In the genomic region with DNA sequence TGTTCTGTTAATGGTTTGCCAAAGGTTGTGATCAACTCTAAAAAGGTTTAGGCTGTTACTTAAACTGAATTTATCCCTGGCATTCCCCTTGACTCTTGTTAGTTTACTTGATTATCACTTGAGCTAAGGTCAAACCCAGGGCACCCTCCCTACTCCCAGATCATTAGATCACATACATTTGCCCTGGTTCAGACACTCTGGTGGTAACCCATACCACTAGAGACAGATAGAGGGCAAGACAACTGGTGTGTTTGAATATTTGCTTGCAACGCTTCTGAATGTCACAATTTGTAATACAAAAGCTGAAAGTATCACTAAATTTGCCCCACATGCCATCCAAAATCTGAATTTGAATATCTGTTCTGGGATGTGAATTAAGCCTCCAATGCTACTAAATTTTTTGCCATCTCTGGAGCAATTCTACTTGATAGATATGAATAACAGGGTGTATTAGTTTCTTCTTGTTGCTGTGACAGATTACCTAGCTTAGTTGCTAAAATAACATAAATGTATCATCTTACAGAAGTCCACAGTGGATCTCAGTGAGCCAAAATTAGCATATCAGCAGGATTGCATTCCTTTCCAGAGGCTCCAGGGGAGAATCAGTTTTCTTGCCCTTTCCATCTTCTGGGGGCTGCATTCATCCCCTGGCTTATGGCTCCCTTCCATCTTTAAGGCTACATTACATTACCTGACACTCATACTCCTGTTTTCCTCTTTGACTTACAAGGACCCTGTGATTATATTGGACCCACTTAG, we compare ENCODE assay signal across 17 cellular contexts.
"Had no signal": no experiment of that assay in that cellular context is flagged by ENCODE, and none has a peak within 500 bp of the region (broad histone marks: within the 10 kb centered on the region; RNA-seq: fewer than 3 reads in every experiment).

No MANE protein-coding gene starts in this region.

- H3K4me3 ChIP-seq: body of pancreas, lung, neural progenitor cell, spleen, thoracic aorta had no signal

- H3K36me3 ChIP-seq: neural progenitor cell had no signal

- H3K9me3 ChIP-seq: body of pancreas, spleen, thoracic aorta had no signal

- H3K27ac ChIP-seq: body of pancreas, neural progenitor cell, spleen, thoracic aorta, VCaP had no signal

- H3K27me3 ChIP-seq: body of pancreas, neural progenitor cell, spleen had no signal

- DNase-seq: activated CD4-positive, alpha-beta T cell treated with anti-CD3 and anti-CD28 coated beads for 1 hour; activated CD4-positive, alpha-beta T cell treated with anti-CD3 and anti-CD28 coated beads, Interleukin-2, amount 50 U/mL, for 1 hour; activated CD8-positive, alpha-beta T cell treated with anti-CD3 and anti-CD28 coated beads, Interleukin-2, amount 10 ng/mL, durations not matched to agents 7 days and 5 days; activated gamma-delta T cell; anterior cingulate cortex; body of pancreas; effector CD8-positive, alpha-beta T cell; erythroblast; foreskin melanocyte; naive thymus-derived CD8-positive, alpha-beta T cell; spleen; stimulated activated CD4-positive, alpha-beta T cell treated with anti-CD3 and anti-CD28 coated beads, Interleukin-4, amount 100 ng/mL, for 24 hours; stimulated activated naive CD4-positive, alpha-beta T cell treated with Interleukin-2 at 50 U/mL for 16 hours had no signal
